Comparison of ENCODE assay signal across 31 cellular contexts in the genomic region with DNA sequence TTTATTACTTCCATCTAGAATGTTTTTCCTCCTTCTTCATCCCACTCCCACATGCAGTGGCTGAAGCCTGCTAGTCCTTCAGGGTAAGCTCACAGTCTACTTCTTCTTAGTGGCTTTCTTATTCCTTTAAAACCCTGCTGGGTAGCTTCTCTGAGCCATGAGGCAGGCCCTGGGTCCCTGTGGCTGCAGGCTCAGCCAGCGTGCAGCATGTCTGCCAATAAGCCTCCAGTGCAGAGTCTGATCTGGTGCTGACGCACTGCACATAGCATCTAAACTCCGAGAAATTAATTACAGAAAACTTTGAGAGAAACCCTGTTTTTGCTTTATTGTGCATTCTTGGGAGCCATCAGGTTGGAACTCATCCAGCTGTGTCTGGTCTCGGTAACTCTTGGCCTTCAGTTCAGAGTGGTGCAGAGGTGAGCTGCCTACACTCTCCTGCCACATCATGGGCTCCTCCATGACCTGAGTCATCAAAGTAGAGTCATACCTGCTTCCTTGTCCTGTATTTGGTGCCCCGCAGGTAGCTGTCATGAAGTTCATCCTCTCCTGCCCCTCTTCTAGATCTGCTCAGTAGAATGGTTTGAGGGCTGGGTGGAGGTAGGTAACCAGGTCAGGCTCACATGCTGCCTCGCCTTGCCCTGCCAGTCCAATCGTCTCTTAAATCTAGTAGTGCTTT.
DNase-seq lines count a peak whose midpoint lies in the region; ATAC-seq, FAIRE-seq and TF ChIP-seq lines count a peak whose summit lies in the region.
"Had no signal": no experiment of that assay in that cellular context is flagged by ENCODE, and none has a peak within 500 bp of the region (broad histone marks: within the 10 kb centered on the region; RNA-seq: fewer than 3 reads in every experiment).

No MANE protein-coding gene starts in this region.

- H3K4me1 Mint-ChIP-seq in activated CD4-positive, alpha-beta T cell treated with anti-CD3 and anti-CD28 coated beads for 36 hours: no peaks in the 10 kb centered on the region
- peaks cover 16 to 21% of the 10 kb centered on the region in 2 donors for H3K4me1 Mint-ChIP-seq in stimulated activated naive B cell treated with anti-CD40 and anti-IgM and Interleukin-4, amounts not matched to agents 10 μg/mL and 1 μg/mL and 100 μg/mL, for 72 hours
- no peaks in the 10 kb centered on the region for H3K4me1 Mint-ChIP-seq in CD4-positive, alpha-beta T cell (ENCODE audit: low read depth)
- H3K4me1 Mint-ChIP-seq: mesothelial cell of epicardium had no signal

- H3K27me3 Mint-ChIP-seq in activated CD4-positive, alpha-beta T cell treated with anti-CD3 and anti-CD28 coated beads for 36 hours: no peaks in the 10 kb centered on the region
- H3K27me3 Mint-ChIP-seq in stimulated activated naive B cell treated with anti-CD40 and anti-IgM and Interleukin-4, amounts not matched to agents 10 μg/mL and 1 μg/mL and 100 μg/mL, for 72 hours: no peaks in the 10 kb centered on the region
- no peaks in the 10 kb centered on the region for H3K27me3 Mint-ChIP-seq in CD4-positive, alpha-beta T cell

- H3K27ac Mint-ChIP-seq in activated CD4-positive, alpha-beta T cell treated with anti-CD3 and anti-CD28 coated beads for 36 hours: no peak overlapping the region
- peak overlapping the region; percentile 7 for H3K27ac Mint-ChIP-seq in stimulated activated naive B cell treated with anti-CD40 and anti-IgM and Interleukin-4, amounts not matched to agents 10 μg/mL and 1 μg/mL and 100 μg/mL, for 72 hours
- no peak overlapping the region for H3K27ac Mint-ChIP-seq in CD4-positive, alpha-beta T cell
- H3K27ac Mint-ChIP-seq: activated T-cell treated with anti-CD3 and anti-CD28 coated beads, Interleukin-2, amount 50 U/mL, for 72 hours; mesothelial cell of epicardium had no signal

- peaks cover 49% of the 10 kb centered on the region for H3K36me3 Mint-ChIP-seq in activated CD4-positive, alpha-beta T cell treated with anti-CD3 and anti-CD28 coated beads for 36 hours (ENCODE audit: low read depth)
- H3K36me3 Mint-ChIP-seq in stimulated activated naive B cell treated with anti-CD40 and anti-IgM and Interleukin-4, amounts not matched to agents 10 μg/mL and 1 μg/mL and 100 μg/mL, for 72 hours: peaks cover 32 to 73% of the 10 kb centered on the region in 2 donors
- H3K36me3 Mint-ChIP-seq in CD4-positive, alpha-beta T cell (ENCODE audit: low read depth): peaks cover 89% of the 10 kb centered on the region

- no peaks in the 10 kb centered on the region for H3K36me3 ChIP-seq in bronchial epithelial cell (ENCODE audit: control insufficient read depth, insufficient read depth, low read length)
- H3K36me3 ChIP-seq in mucosa of descending colon (ENCODE audit: low read depth): no peaks in the 10 kb centered on the region
- H3K36me3 ChIP-seq: brain microvascular endothelial cell, colonic mucosa, esophagus muscularis mucosa, MG63 had no signal

- no peaks in the 10 kb centered on the region for H3K4me1 ChIP-seq in mucosa of descending colon (ENCODE audit: low read depth)
- H3K4me1 ChIP-seq: colonic mucosa had no signal

- H3K27ac ChIP-seq in CD4-positive, alpha-beta T cell (ENCODE audit: low read depth, low read length): no peak overlapping the region
- H3K27ac ChIP-seq: brain microvascular endothelial cell, colonic mucosa, esophagus muscularis mucosa, VCaP had no signal

- H3K9me3 Mint-ChIP-seq in activated CD4-positive, alpha-beta T cell treated with anti-CD3 and anti-CD28 coated beads for 36 hours (ENCODE audit: low read depth): peaks cover 5% of the 10 kb centered on the region
- H3K9me3 Mint-ChIP-seq in stimulated activated naive B cell treated with anti-CD40 and anti-IgM and Interleukin-4, amounts not matched to agents 10 μg/mL and 1 μg/mL and 100 μg/mL, for 72 hours: peaks cover 3 to 8% of the 10 kb centered on the region in 2 donors
- H3K9me3 Mint-ChIP-seq in CD4-positive, alpha-beta T cell: peaks cover 9% of the 10 kb centered on the region
- H3K9me3 Mint-ChIP-seq: natural killer cell had no signal

- H3K27me3 ChIP-seq in bronchial epithelial cell (ENCODE audit: control insufficient read depth, insufficient read depth, low read length): no peaks in the 10 kb centered on the region
- H3K27me3 ChIP-seq in CD4-positive, alpha-beta T cell (ENCODE audit: control insufficient read depth, insufficient read depth, low read length): no peaks in the 10 kb centered on the region
- H3K27me3 ChIP-seq: brain microvascular endothelial cell, colonic mucosa, esophagus muscularis mucosa, MG63 had no signal

- DNase-seq in activated CD4-positive, alpha-beta T cell treated with anti-CD3 and anti-CD28 coated beads for 36 hours: no peak
- DNase-seq in activated CD4-positive, alpha-beta T cell treated with anti-CD3 and anti-CD28 coated beads for 4 hours: no peak
- DNase-seq in bronchial epithelial cell (ENCODE audit: low read depth) (peak; percentile 59), mucosa of descending colon (no peak), cerebellum (ENCODE audit: low spot score) (no peak)
- DNase-seq in stimulated activated naive B cell treated with anti-CD40 and anti-IgM and Interleukin-4, amounts not matched to agents 10 μg/mL and 1 μg/mL and 100 μg/mL, for 72 hours: no peak
- DNase-seq in CD4-positive, alpha-beta T cell: no peak
- DNase-seq: 8988T; activated CD4-positive, alpha-beta T cell treated with anti-CD3 and anti-CD28 coated beads, Interleukin-2, amount 50 U/mL, for 4 hours; activated naive CD4-positive, alpha-beta T cell; activated T-cell treated with anti-CD3 and anti-CD28 coated beads, Interleukin-2, amount 50 U/mL, for 72 hours; colonic mucosa; effector memory CD4-positive, alpha-beta T cell; hypothalamus; left ventricle myocardium superior; natural killer cell; NCI-H1105 treated with DMSO at 0.1 percent for 48 hours; NCI-H1930; NCI-H526; SHP77; stimulated activated CD4-positive, alpha-beta T cell treated with anti-CD3 and anti-CD28 coated beads, Interleukin-12 subunit alpha, Interleukin-12 subunit beta, amount 100 ng/mL, for 4 hours; stimulated activated CD4-positive, alpha-beta T cell treated with anti-CD3 and anti-CD28 coated beads, Interleukin-4, amount 100 ng/mL, for 24 hours; stimulated activated naive CD4-positive, alpha-beta T cell had no signal

- CTCF ChIA-PET in activated CD4-positive, alpha-beta T cell treated with anti-CD3 and anti-CD28 coated beads for 36 hours (lab: Charles Lee): interaction anchor here (0.6 to 1.6 kb wide), 2 partner anchors 102 to 270 kb away, joined by 3 to 5 read pairs; no protein-coding TSS in a partner anchor
- CTCF ChIA-PET in CD4-positive, alpha-beta T cell (lab: Charles Lee): no interaction called here

- H3K9me3 ChIP-seq in mucosa of descending colon: no peaks in the 10 kb centered on the region
- H3K9me3 ChIP-seq in CD4-positive, alpha-beta T cell (ENCODE audit: control insufficient read depth, low read length): peaks cover 11% of the 10 kb centered on the region
- H3K9me3 ChIP-seq: colonic mucosa, esophagus muscularis mucosa, MG63 had no signal

- intact Hi-C loops in activated CD4-positive, alpha-beta T cell treated with anti-CD3 and anti-CD28 coated beads for 36 hours (cut with DNase I, micrococcal nuclease): no loop called here
- intact Hi-C loops in mucosa of descending colon (cut with DNase I, micrococcal nuclease): no loop called here
- intact Hi-C loops in CD4-positive, alpha-beta T cell (cut with DNase I, micrococcal nuclease): no loop called here

- FAIRE-seq in bronchial epithelial cell (lab: Jason Lieb, UNC): no peak
- FAIRE-seq: GM12878 had no signal

- H3K4me3 ChIP-seq in bronchial epithelial cell (ENCODE audit: low read depth, low read length) (no peak overlapping the region), mucosa of descending colon (no peak overlapping the region)
- H3K4me3 ChIP-seq: colonic mucosa, esophagus muscularis mucosa, GM12878, MG63 had no signal

- no peak overlapping the region for H3K4me3 Mint-ChIP-seq in activated CD4-positive, alpha-beta T cell treated with anti-CD3 and anti-CD28 coated beads for 36 hours
- no peak overlapping the region for H3K4me3 Mint-ChIP-seq in stimulated activated naive B cell treated with anti-CD40 and anti-IgM and Interleukin-4, amounts not matched to agents 10 μg/mL and 1 μg/mL and 100 μg/mL, for 72 hours
- no peak overlapping the region for H3K4me3 Mint-ChIP-seq in CD4-positive, alpha-beta T cell
- H3K4me3 Mint-ChIP-seq: activated T-cell treated with anti-CD3 and anti-CD28 coated beads, Interleukin-2, amount 50 U/mL, for 72 hours; CD14-positive monocyte; mesothelial cell of epicardium; natural killer cell had no signal

- TF ChIP-seq CTCF in bronchial epithelial cell (IDR thresholded peaks at IDR 0.05; ENCODE audit: insufficient read depth, low read length, severe bottlenecking) (no peak), mucosa of descending colon (IDR thresholded peaks at IDR 0.05) (no peak)
- TF ChIP-seq CTCF in CD4-positive, alpha-beta T cell (IDR thresholded peaks at IDR 0.05): no peak

- peak; percentile 23 for ATAC-seq in activated CD4-positive, alpha-beta T cell treated with anti-CD3 and anti-CD28 coated beads for 36 hours
- peak; percentile 44 for ATAC-seq in mucosa of descending colon
- ATAC-seq in stimulated activated naive B cell treated with anti-CD40 and anti-IgM and Interleukin-4, amounts not matched to agents 10 μg/mL and 1 μg/mL and 100 μg/mL, for 72 hours (replicated peaks): no peak
- no peak for ATAC-seq in CD4-positive, alpha-beta T cell (ENCODE audit: poor library complexity)
- ATAC-seq in GM21526 (IDR thresholded peaks at IDR 0.05; ENCODE audit: low FRiP score, unreplicated experiment): no peak
- ATAC-seq: activated T-cell treated with anti-CD3 and anti-CD28 coated beads, Interleukin-2, amount 50 U/mL, for 72 hours; GM12878; left ventricle myocardium superior; natural killer cell had no signal

- POLR2A ChIA-PET in activated CD4-positive, alpha-beta T cell treated with anti-CD3 and anti-CD28 coated beads for 36 hours (lab: Charles Lee): interaction anchor here (0.6 kb wide), 1 partner anchor 574 kb away, joined by 3 read pairs; no protein-coding TSS in a partner anchor
- POLR2A ChIA-PET in CD4-positive, alpha-beta T cell (lab: Charles Lee): no interaction called here

Comparison
In these comparisons a context has a peak if more than half of its experiments do, and no peak if none do; other contexts are left out.
1. ATAC-seq: peak in activated CD4-positive, alpha-beta T cell treated with anti-CD3 and anti-CD28 coated beads for 36 hours (single experiment) and mucosa of descending colon (single experiment); none in stimulated activated naive B cell treated with anti-CD40 and anti-IgM and Interleukin-4, amounts not matched to agents 10 μg/mL and 1 μg/mL and 100 μg/mL, for 72 hours (0 of 2), CD4-positive, alpha-beta T cell (single experiment) and GM21526 (single experiment).